8 cellular contexts compared by ENCODE assay signal in genomic region chr3:175346573-175347356, GRCh38.
DNase-seq lines count a peak whose midpoint lies in the region; ATAC-seq, FAIRE-seq and TF ChIP-seq lines count a peak whose summit lies in the region.

No MANE protein-coding gene starts in this region.

- 33 to 65% (median 43%) methylated on average over 8 of the region's 8 CpGs for WGBS in small intestine, 3 donors

- no peak overlapping the region for H3K4me3 ChIP-seq in small intestine (ENCODE audit: low read depth in 1 of 2, low read length in 2 of 2)

- H3K36me3 ChIP-seq in small intestine (ENCODE audit: control insufficient read depth in 2 of 2, insufficient read depth in 2 of 2, low read length in 2 of 2): no peaks in the 10 kb centered on the region

- ATAC-seq in HG03097 (IDR thresholded peaks at IDR 0.05; ENCODE audit: low FRiP score, unreplicated experiment): no peak

- H3K27ac ChIP-seq in small intestine (ENCODE audit: low read depth in 1 of 2, low read length in 1 of 2): no peak overlapping the region

- peak; percentile 99 for FAIRE-seq in H54 (lab: Jason Lieb, UNC)
- no peak for FAIRE-seq in RCC 7860 (lab: Jason Lieb, UNC)
- FAIRE-seq in small intestine (lab: Jason Lieb, UNC): no peak

- no peak for TF ChIP-seq POLR2A in H54 (IDR thresholded peaks at IDR 0.05; ENCODE audit: low read depth, low read length)

- DNase-seq in H54 (ENCODE audit: insufficient read length, low spot score): peak; percentile 23
- peak; percentile 10 for DNase-seq in RCC 7860 (ENCODE audit: low spot score)
- peak; percentile 26 for DNase-seq in globus pallidus (ENCODE audit: low spot score)
- peak; percentile 79 for DNase-seq in small intestine
- DNase-seq in NCI-H2171 (lab: John Stamatoyannopoulos, UW): no peak
- no peak for DNase-seq in epidermal melanocyte (ENCODE audit: insufficient read length, low spot score)
- DNase-seq in activated CD4-positive, alpha-beta T cell treated with anti-CD3 and anti-CD28 coated beads for 1 hour: no peak

- H3K4me1 ChIP-seq in small intestine (ENCODE audit: control insufficient read depth in 2 of 2, insufficient read depth in 1 of 2, low read depth in 1 of 2, low read length in 1 of 2): no peaks in the 10 kb centered on the region

- no peaks in the 10 kb centered on the region for H3K9me3 ChIP-seq in small intestine (ENCODE audit: control insufficient read depth, low read depth)

- no peaks in the 10 kb centered on the region for H3K27me3 ChIP-seq in small intestine (ENCODE audit: control insufficient read depth in 2 of 2, insufficient read depth in 2 of 2, low read length in 2 of 2)

Comparison
In these comparisons a context has a peak if more than half of its experiments do, and no peak if none do; other contexts are left out.
1. DNase-seq: peak in H54 (single experiment), RCC 7860 (single experiment), globus pallidus (single experiment) and small intestine (single experiment); none in NCI-H2171 (single experiment), epidermal melanocyte (single experiment) and activated CD4-positive, alpha-beta T cell treated with anti-CD3 and anti-CD28 coated beads for 1 hour (single experiment).